ENCODE assay signal across 27 cellular contexts in the genomic region with DNA sequence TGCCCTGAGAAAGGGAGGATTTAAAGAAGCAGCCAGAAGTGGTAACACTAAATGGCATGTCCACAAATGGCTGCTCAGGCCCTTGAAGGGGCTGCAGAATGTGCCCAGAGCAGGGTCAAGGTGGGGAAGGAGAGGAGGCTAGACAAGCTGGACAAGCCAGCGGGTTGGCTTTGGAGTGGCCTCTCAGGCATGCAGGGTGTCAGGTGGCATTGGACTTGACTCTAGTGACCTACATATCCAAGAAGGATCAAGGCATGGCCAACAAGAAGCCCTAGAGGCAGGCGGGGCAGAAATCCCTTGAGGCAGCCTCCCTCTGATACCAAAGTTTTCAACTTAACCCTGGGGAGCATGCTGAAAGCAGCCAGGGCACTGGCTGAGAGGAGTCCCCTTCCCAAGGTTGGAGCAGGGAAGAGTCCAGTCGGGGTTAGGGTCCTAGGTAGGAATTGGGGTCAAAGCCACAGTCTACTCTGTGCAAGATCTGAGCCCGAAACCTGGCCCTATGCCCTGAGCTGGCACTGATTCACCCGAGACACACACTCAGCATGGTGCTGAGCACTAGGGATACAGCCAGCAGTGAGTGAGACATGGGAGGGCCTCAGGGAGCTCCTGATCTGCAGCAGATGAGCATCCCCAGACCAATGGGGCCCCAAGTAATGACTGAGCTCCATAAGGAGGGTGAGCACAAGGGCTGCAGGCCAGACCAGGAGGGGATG.
"Had no signal": no experiment of that assay in that cellular context is flagged by ENCODE, and none has a peak within 500 bp of the region (broad histone marks: within the 10 kb centered on the region; RNA-seq: fewer than 3 reads in every experiment).

No MANE protein-coding gene starts in this region.

- H3K27me3 ChIP-seq: pancreas, right lobe of liver, thyroid gland, upper lobe of left lung, vagina had no signal

- H3K4me1 ChIP-seq: pancreas, prostate gland, right lobe of liver, sigmoid colon, stomach, thyroid gland, tibial nerve, upper lobe of left lung, vagina had no signal

- H3K9me3 Mint-ChIP-seq: naive B cell; naive thymus-derived CD8-positive, alpha-beta T cell; natural killer cell treated with Interleukin-12 subunit alpha and Interleukin-12 subunit beta and Interleukin-15 and Interleukin-18, amount 100 ng/mL, for 72 hours; nephron progenitor cell; neural crest cell; stimulated activated naive B cell treated with anti-CD40 and anti-IgM and Interleukin-4, amounts not matched to agents 10 μg/mL and 1 μg/mL and 100 μg/mL, for 72 hours; stimulated activated naive CD8-positive, alpha-beta T cell treated with anti-CD3 and anti-CD28 coated beads, Interleukin-15, Interleukin-2, amounts not matched to agents 100 ng/mL and 50 ng/mL, for 24 hours had no signal

- H3K36me3 ChIP-seq: neutrophil, pancreas, prostate gland, right lobe of liver, sigmoid colon, stomach, thoracic aorta, thyroid gland, tibial nerve, upper lobe of left lung, vagina had no signal

- H3K4me1 Mint-ChIP-seq: naive B cell; nephron progenitor cell; neural crest cell; stimulated activated naive B cell treated with anti-CD40 and anti-IgM and Interleukin-4, amounts not matched to agents 10 μg/mL and 1 μg/mL and 100 μg/mL, for 72 hours had no signal

- H3K9me3 ChIP-seq: neutrophil, pancreas, prostate gland, right lobe of liver, sigmoid colon, stomach, thoracic aorta, thyroid gland, tibial nerve, upper lobe of left lung, vagina had no signal

- H3K27ac ChIP-seq: neutrophil, pancreas, prostate gland, right lobe of liver, sigmoid colon, stomach, thoracic aorta, thyroid gland, tibial nerve, upper lobe of left lung, vagina had no signal

- H3K27ac Mint-ChIP-seq: naive thymus-derived CD8-positive, alpha-beta T cell; natural killer cell treated with Interleukin-12 subunit alpha and Interleukin-12 subunit beta and Interleukin-15 and Interleukin-18, amount 100 ng/mL, for 72 hours; nephron progenitor cell; stimulated activated naive B cell treated with anti-CD40 and anti-IgM and Interleukin-4, amounts not matched to agents 10 μg/mL and 1 μg/mL and 100 μg/mL, for 72 hours; stimulated activated naive CD8-positive, alpha-beta T cell treated with anti-CD3 and anti-CD28 coated beads, Interleukin-15, Interleukin-2, amounts not matched to agents 100 ng/mL and 50 ng/mL, for 24 hours had no signal

- DNase-seq: naive B cell; naive thymus-derived CD8-positive, alpha-beta T cell; nephron progenitor cell; nucleus accumbens; pancreas; right cardiac atrium; right lobe of liver; sigmoid colon; small intestine; stimulated activated CD4-positive, alpha-beta T cell treated with anti-CD3 and anti-CD28 coated beads, Interleukin-15, amount 100 ng/mL, for 24 hours; stimulated activated CD4-positive, alpha-beta T cell treated with anti-CD3 and anti-CD28 coated beads, Interleukin-2, amount 100 ng/mL, for 24 hours; stimulated activated CD4-positive, alpha-beta T cell treated with anti-CD3 and anti-CD28 coated beads, Interleukin-2, amount 100 ng/mL, for 48 hours; stimulated activated CD4-positive, alpha-beta T cell treated with anti-CD3 and anti-CD28 coated beads, Interleukin-4, amount 100 ng/mL, for 24 hours; stimulated activated naive B cell treated with anti-CD40 and anti-IgM and Interleukin-4, amounts not matched to agents 10 μg/mL and 1 μg/mL and 100 μg/mL, for 72 hours; stimulated activated naive CD4-positive, alpha-beta T cell treated with Interleukin-2 at 50 U/mL for 16 hours; stomach; thyroid gland; trophoblast cell; upper lobe of left lung had no signal

- H3K4me3 ChIP-seq: pancreas, prostate gland, right lobe of liver, sigmoid colon, stomach, thoracic aorta, thyroid gland, tibial nerve, upper lobe of left lung, vagina had no signal

- H3K36me3 Mint-ChIP-seq: naive B cell; naive thymus-derived CD8-positive, alpha-beta T cell; natural killer cell treated with Interleukin-12 subunit alpha and Interleukin-12 subunit beta and Interleukin-15 and Interleukin-18, amount 100 ng/mL, for 72 hours; stimulated activated naive B cell treated with anti-CD40 and anti-IgM and Interleukin-4, amounts not matched to agents 10 μg/mL and 1 μg/mL and 100 μg/mL, for 72 hours had no signal

- FAIRE-seq: pancreas, small intestine had no signal

- ATAC-seq: naive thymus-derived CD8-positive, alpha-beta T cell; natural killer cell treated with Interleukin-12 subunit alpha and Interleukin-12 subunit beta and Interleukin-15 and Interleukin-18, amount 100 ng/mL, for 72 hours; pancreas; right cardiac atrium; stimulated activated naive B cell treated with anti-CD40 and anti-IgM and Interleukin-4, amounts not matched to agents 10 μg/mL and 1 μg/mL and 100 μg/mL, for 72 hours had no signal

- H3K4me3 Mint-ChIP-seq: naive thymus-derived CD8-positive, alpha-beta T cell; natural killer cell treated with Interleukin-12 subunit alpha and Interleukin-12 subunit beta and Interleukin-15 and Interleukin-18, amount 100 ng/mL, for 72 hours; nephron progenitor cell; neural crest cell; stimulated activated naive B cell treated with anti-CD40 and anti-IgM and Interleukin-4, amounts not matched to agents 10 μg/mL and 1 μg/mL and 100 μg/mL, for 72 hours; stimulated activated naive CD8-positive, alpha-beta T cell treated with anti-CD3 and anti-CD28 coated beads, Interleukin-15, Interleukin-2, amounts not matched to agents 100 ng/mL and 50 ng/mL, for 24 hours had no signal
